In the genomic region with DNA sequence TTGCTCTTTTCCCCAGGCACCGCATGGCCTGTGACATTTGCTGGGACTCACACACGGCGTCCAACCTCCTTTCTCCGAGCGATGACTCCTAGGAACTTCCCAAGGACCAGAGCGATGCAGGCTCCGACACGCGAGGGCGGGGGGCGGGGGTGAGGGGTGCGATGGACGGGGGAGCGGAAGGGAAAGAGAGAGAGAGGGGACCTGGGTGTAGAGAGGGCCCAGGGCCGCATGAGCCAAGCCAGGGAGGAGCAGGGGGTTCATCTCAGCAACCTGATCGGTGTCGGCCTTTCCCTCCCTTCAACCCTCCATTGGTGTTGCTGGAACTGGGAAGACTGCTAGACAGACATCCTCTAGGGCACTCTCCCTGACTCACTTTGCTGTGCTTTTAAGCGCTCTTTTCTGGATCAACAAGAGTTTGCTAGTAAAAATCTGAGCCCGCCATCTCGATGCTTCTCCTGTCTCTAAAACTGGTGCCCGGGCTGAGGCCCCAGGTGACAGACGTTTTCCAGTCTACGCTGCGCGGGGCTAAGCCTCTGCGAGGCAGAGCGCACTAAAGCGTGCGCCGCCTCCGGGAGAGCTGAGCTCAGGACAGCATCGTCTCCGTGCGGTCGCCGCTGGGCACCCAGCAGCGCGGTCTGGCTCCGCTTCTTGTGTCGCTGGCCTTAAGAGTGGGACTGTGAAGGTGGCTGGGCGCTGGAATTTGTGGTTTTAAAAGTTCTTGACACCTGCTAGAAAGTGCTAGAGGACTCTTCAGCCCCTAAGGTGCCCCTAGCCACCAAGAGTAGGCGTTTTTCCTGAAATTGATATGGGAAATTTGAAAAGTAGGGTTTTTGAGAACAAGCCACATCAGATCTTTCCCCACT, we compare ENCODE assay signal across 8 cellular contexts. TPM values are rescaled to one million over a fixed set of nuclear protein-coding genes. Genes with fewer than 3 reads are reported as not detected.
DNase-seq lines count a peak whose midpoint lies in the region; ATAC-seq and TF ChIP-seq lines count a peak whose summit lies in the region.

No MANE protein-coding gene starts in this region.

- H3K9me3 ChIP-seq in left lung (no peaks in the 10 kb centered on the region), stomach smooth muscle (ENCODE audit: control insufficient read depth in 2 of 2, low read length in 2 of 2) (no peaks in the 10 kb centered on the region)

- DNase-seq in astrocyte of the cerebellum (ENCODE audit: low read depth) = no peak
- peak in 1 of 2 donors; percentile 83 for DNase-seq in left lung
- no peak for DNase-seq in omental fat pad (ENCODE audit: low spot score)
- no peak for DNase-seq in NCI-H2107 treated with DMSO at 0.1 percent for 48 hours (lab: John Stamatoyannopoulos, UW; ENCODE audit: unreplicated experiment)
- no peak for DNase-seq in DMS153 treated with DMSO at 0.1 percent for 48 hours (lab: John Stamatoyannopoulos, UW; ENCODE audit: unreplicated experiment)

- intact Hi-C loops in left lung (cut with DNase I) = no loop called here

- in situ Hi-C loops in astrocyte of the cerebellum (cut with HindIII; ENCODE audit: low sequenced_read_pairs) = no loop called here

- ATAC-seq in HG02798 (IDR thresholded peaks at IDR 0.05; ENCODE audit: poor library complexity, unreplicated experiment) (peak; percentile 41), left lung (peak; percentile 59), omental fat pad (ENCODE audit: low FRiP score) (no peak)

- H3K27me3 ChIP-seq in left lung = peaks cover 22 to 76% of the 10 kb centered on the region in 2 donors
- peaks cover 2 to 7% of the 10 kb centered on the region in 2 donors for H3K27me3 ChIP-seq in stomach smooth muscle (ENCODE audit: control insufficient read depth in 1 of 2, insufficient read depth in 2 of 2, low read length in 2 of 2)

- H3K36me3 ChIP-seq in left lung (no peaks in the 10 kb centered on the region), stomach smooth muscle (ENCODE audit: control insufficient read depth in 2 of 2, insufficient read depth in 2 of 2, low read length in 2 of 2) (no peaks in the 10 kb centered on the region)

- H3K4me3 ChIP-seq in astrocyte of the cerebellum (ENCODE audit: low read depth, low read length) (peak overlapping the region; percentile 21), left lung (no peak overlapping the region), stomach smooth muscle (ENCODE audit: low read length in 2 of 2) (peak overlapping the region; percentile 35 to 56)

- TF ChIP-seq CTCF in 22Rv1 (IDR thresholded peaks at IDR 0.05) (peak; percentile 34), astrocyte of the cerebellum (IDR thresholded peaks at IDR 0.05; ENCODE audit: low read depth, low read length, missing control alignments) (peak; percentile 18), left lung (IDR thresholded peaks at IDR 0.05) (no peak), omental fat pad (IDR thresholded peaks at IDR 0.05) (no peak)

- H3K9ac ChIP-seq in stomach smooth muscle (ENCODE audit: low read length in 2 of 2) = no peak overlapping the region

- peaks cover 0 to 27% of the 10 kb centered on the region in 2 donors for H3K4me1 ChIP-seq in left lung
- peaks cover 7% of the 10 kb centered on the region for H3K4me1 ChIP-seq in stomach smooth muscle (ENCODE audit: control insufficient read depth, insufficient read depth, low read length)

- H3K27ac ChIP-seq in 22Rv1 (no peak overlapping the region), left lung (no peak overlapping the region), stomach smooth muscle (ENCODE audit: low read length) (no peak overlapping the region)

RNA-seq across cellular contexts. Expression of gene TSLP, which starts 1.0 kb away (rescaled TPM):
- total RNA-seq in left lung (1 to 10 TPM in 1 of 2 donors, under 1 TPM in 1; 0.70 to 1.6 TPM), omental fat pad (1 to 10 TPM in 3 of 4 donors, not detected in 1; 1.1 to 2.2 (median 1.2) TPM)

RNA-seq across cellular contexts. Expression of gene WDR36, which starts 21.6 kb away (rescaled TPM):
- total RNA-seq in left lung (10 to 100 TPM; 23.1 to 29.6 TPM), omental fat pad (10 to 100 TPM; 26.6 to 55.1 (median 30.5) TPM)

Comparison
In these comparisons a context has a peak if more than half of its experiments do, and no peak if none do; other contexts are left out.
1. CTCF ChIP-seq: peak in 22Rv1 (single experiment) and astrocyte of the cerebellum (single experiment); none in left lung (0 of 2) and omental fat pad (0 of 3).
2. H3K4me3 ChIP-seq: peak in astrocyte of the cerebellum (single experiment) and stomach smooth muscle (2 of 2); none in left lung (0 of 2).